23 cellular contexts compared by ENCODE assay signal in the genomic region with DNA sequence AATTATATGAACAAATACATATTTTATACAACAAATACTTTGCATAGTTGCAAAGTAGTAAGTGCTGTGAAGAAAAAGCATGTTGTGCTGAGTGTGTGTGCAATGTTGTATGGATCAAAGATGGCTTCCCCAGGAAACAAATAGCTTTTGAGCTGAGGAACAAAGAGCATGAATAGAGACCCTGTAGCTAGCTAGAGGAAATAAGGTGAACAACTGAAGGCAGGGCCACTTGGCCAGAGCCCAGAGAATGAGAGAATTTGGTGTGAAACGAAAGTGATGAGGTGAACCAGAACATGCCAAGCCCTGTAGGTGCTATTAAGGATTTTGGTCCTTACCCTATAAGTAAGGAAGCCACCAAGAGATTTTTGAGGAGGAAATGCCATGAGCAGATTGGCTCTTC. TPM values are rescaled to one million over a fixed set of nuclear protein-coding genes. Genes with fewer than 3 reads are reported as not detected.
DNase-seq lines count a peak whose midpoint lies in the region; ATAC-seq and TF ChIP-seq lines count a peak whose summit lies in the region.
"Had no signal": no experiment of that assay in that cellular context is flagged by ENCODE, and none has a peak within 500 bp of the region (broad histone marks: within the 10 kb centered on the region; RNA-seq: fewer than 3 reads in every experiment).

No MANE protein-coding gene starts in this region.

- BruUV-seq in IMR-90 (replicated peaks; lab: Mats Ljungman, UMichigan), result no TSS peak

- H2AK9ac ChIP-seq in IMR-90 (replicated peaks; ENCODE audit: low read depth, low read length, poor library complexity), result no peak overlapping the region

- no peak overlapping the region for H2BK5ac ChIP-seq in IMR-90 (ENCODE audit: low read depth, low read length, poor library complexity, severe bottlenecking)

- in situ Hi-C loops in IMR-90 (cut with MboI; ENCODE audit: low sequenced_read_pairs), result no loop called here

- no peak overlapping the region for H3K4ac ChIP-seq in IMR-90 (ENCODE audit: low read depth, low read length)

- no peak overlapping the region for H3K27ac ChIP-seq in IMR-90 (ENCODE audit: insufficient read depth, low read length)
- peak overlapping the region; percentile 88 for H3K27ac ChIP-seq in smooth muscle cell (ENCODE audit: low read depth)
- H3K27ac ChIP-seq: A549, adrenal gland, upper lobe of left lung had no signal

- POLR2A ChIA-PET in IMR-90 (lab: Charles Lee; ENCODE audit: unreplicated experiment), result no interaction called here
- POLR2A ChIA-PET in WTC11 (lab: Charles Lee), result no interaction called here

- no peak overlapping the region for H3K56ac ChIP-seq in IMR-90 (ENCODE audit: extremely low read depth, insufficient read depth, low read length)

- peaks cover 60% of the 10 kb centered on the region for H3K36me3 Mint-ChIP-seq in activated T-cell treated with anti-CD3 and anti-CD28 coated beads, Interleukin-2, amount 50 U/mL, for 24 hours (ENCODE audit: low read depth)
- peaks cover 30% of the 10 kb centered on the region for H3K36me3 Mint-ChIP-seq in memory B cell
- peaks cover 7% of the 10 kb centered on the region; the same call in 1 of the 2 replicates for H3K36me3 Mint-ChIP-seq in WTC11

- peaks cover 74% of the 10 kb centered on the region for H3K4me1 Mint-ChIP-seq in activated T-cell treated with anti-CD3 and anti-CD28 coated beads, Interleukin-2, amount 50 U/mL, for 24 hours (ENCODE audit: low read depth)
- H3K4me1 Mint-ChIP-seq in memory B cell, result peaks cover 39% of the 10 kb centered on the region
- H3K4me1 Mint-ChIP-seq in WTC11, result peaks cover 19% of the 10 kb centered on the region

- H3K14ac ChIP-seq in IMR-90 (replicated peaks; ENCODE audit: low read depth, low read length), result no peak overlapping the region

- H3K27me3 ChIP-seq in IMR-90 (ENCODE audit: control insufficient read depth, insufficient read depth, low read length) (no peaks in the 10 kb centered on the region), smooth muscle cell (ENCODE audit: low read depth) (no peaks in the 10 kb centered on the region)
- H3K27me3 ChIP-seq: adrenal gland, upper lobe of left lung had no signal

- no peak overlapping the region for H3K4me3 ChIP-seq in IMR-90 (ENCODE audit: insufficient read depth, low read depth, low read length)
- H3K4me3 ChIP-seq in smooth muscle cell, result no peak overlapping the region
- H3K4me3 ChIP-seq: A549, adrenal gland, upper lobe of left lung had no signal

- H4K20me1 ChIP-seq in IMR-90 (ENCODE audit: insufficient read depth, low read length) (peaks cover 10% of the 10 kb centered on the region; the same call in 1 of the 2 replicates), smooth muscle cell (ENCODE audit: low read depth) (peaks cover 27% of the 10 kb centered on the region)

- no peak overlapping the region for H4K91ac ChIP-seq in IMR-90 (ENCODE audit: insufficient read depth, low read depth, low read length)

- H3K4me2 ChIP-seq in IMR-90 (ENCODE audit: low read depth, low read length), result no peak overlapping the region
- peak overlapping the region; percentile 1 for H3K4me2 ChIP-seq in smooth muscle cell
- H3K4me2 ChIP-seq: A549 had no signal

- ATAC-seq in IMR-90 (ENCODE audit: low read depth) (no peak), memory B cell (ENCODE audit: low read depth) (no peak), GM21825 (IDR thresholded peaks at IDR 0.05; ENCODE audit: unreplicated experiment) (no peak), WTC11 (no peak), HG02840 (IDR thresholded peaks at IDR 0.05; ENCODE audit: low FRiP score, unreplicated experiment) (no peak)
- ATAC-seq: A549; activated CD4-positive, alpha-beta T cell treated with anti-CD3 and anti-CD28 coated beads for 36 hours had no signal

- H2AK5ac ChIP-seq in IMR-90 (ENCODE audit: low read depth, low read length), result no peak overlapping the region

- no peak overlapping the region for H2BK15ac ChIP-seq in IMR-90 (ENCODE audit: low read depth, low read length)

- H3K79me1 ChIP-seq in IMR-90 (ENCODE audit: low read depth in 1 of 2, low read length in 2 of 2), result peaks cover 16 to 56% of the 10 kb centered on the region in 2 experiments

- no peak for TF ChIP-seq POLR2A in IMR-90 (IDR thresholded peaks at IDR 0.05; ENCODE audit: low read depth, low read length)

- no peak overlapping the region for H4K8ac ChIP-seq in IMR-90 (ENCODE audit: low read depth in 2 of 2, low read length in 2 of 2)

- peak overlapping the region; percentile 43; the same call in 1 of the 2 replicates for H4K5ac ChIP-seq in IMR-90 (ENCODE audit: low read depth, low read length)

- no peaks in the 10 kb centered on the region for H3K9me3 Mint-ChIP-seq in activated T-cell treated with anti-CD3 and anti-CD28 coated beads, Interleukin-2, amount 50 U/mL, for 24 hours
- no peaks in the 10 kb centered on the region for H3K9me3 Mint-ChIP-seq in memory B cell
- 0 out of 2 replicates have a peak, but pooled peaks cover 5% of the 10 kb centered on the region for H3K9me3 Mint-ChIP-seq in WTC11
- H3K9me3 Mint-ChIP-seq: dendritic cell treated with granulocyte-macrophage colony-stimulating factor and Interleukin-4, amounts not matched to agents 40 ng/mL and 50 ng/mL, for 4 days had no signal

- peaks cover 12% of the 10 kb centered on the region for H3K9me1 ChIP-seq in IMR-90 (ENCODE audit: insufficient read depth, low read length)

- peaks cover 42% of the 10 kb centered on the region for H3K79me2 ChIP-seq in smooth muscle cell (ENCODE audit: low read depth)

- peaks cover 53% of the 10 kb centered on the region for H3F3A ChIP-seq in smooth muscle cell (ENCODE audit: low read depth)

- DNase-seq in activated T-cell treated with anti-CD3 and anti-CD28 coated beads, Interleukin-2, amount 50 U/mL, for 24 hours, result no peak
- DNase-seq in activated T-cell treated with anti-CD3 and anti-CD28 coated beads, Interleukin-2, amount 50 U/mL, for 48 hours, result no peak
- no peak for DNase-seq in IMR-90
- DNase-seq in memory B cell (ENCODE audit: low spot score in 2 of 2), result no peak
- no peak for DNase-seq in smooth muscle cell (lab: John Stamatoyannopoulos, UW; ENCODE audit: unreplicated experiment)
- DNase-seq in WTC11 (ENCODE audit: low spot score), result no peak
- DNase-seq: activated CD4-positive, alpha-beta T cell treated with anti-CD3 and anti-CD28 coated beads for 36 hours; adrenal gland; COR-L47; glutamatergic neuron; NCI-H1092; NCI-H1930; NCI-H69; occipital lobe; small intestine; stimulated activated CD4-positive, alpha-beta T cell treated with anti-CD3 and anti-CD28 coated beads, Interleukin-2, amount 100 ng/mL, for 24 hours; substantia nigra; T-helper 2 cell; upper lobe of left lung had no signal

- CTCF ChIA-PET in IMR-90 (lab: Yijun Ruan, JAX), result interaction anchor here (1.4 kb wide), 1 partner anchor 310 kb away, joined by 3 read pairs; no protein-coding TSS in a partner anchor
- CTCF ChIA-PET in WTC11 (lab: Charles Lee), result no interaction called here

- no peak overlapping the region for H3K18ac ChIP-seq in IMR-90 (ENCODE audit: low read depth, low read length)

- dilution Hi-C loops in IMR-90 (cut with HindIII; ENCODE audit: low sequenced_read_pairs, unreplicated experiment), result no loop called here

- TF ChIP-seq CTCF in IMR-90 (conservative IDR thresholded peaks at IDR 0.05; ENCODE audit: low read depth, low read length) (no peak), smooth muscle cell (IDR thresholded peaks at IDR 0.05; ENCODE audit: borderline replicate concordance, insufficient read depth, poor library complexity, severe bottlenecking) (no peak), WTC11 (IDR thresholded peaks at IDR 0.05) (no peak)

- H3K9me3 ChIP-seq in IMR-90 (ENCODE audit: control insufficient read depth, insufficient read depth, low read length) (no peaks in the 10 kb centered on the region), smooth muscle cell (replicated peaks; ENCODE audit: low read depth) (no peaks in the 10 kb centered on the region)
- H3K9me3 ChIP-seq: A549, adrenal gland, upper lobe of left lung had no signal

- intact Hi-C loops in IMR-90 (cut with micrococcal nuclease), result no loop called here

- H3K4me1 ChIP-seq in IMR-90 (ENCODE audit: control insufficient read depth, insufficient read depth, low read length) (peaks cover 12% of the 10 kb centered on the region), smooth muscle cell (ENCODE audit: low read depth) (peaks cover 30% of the 10 kb centered on the region)
- H3K4me1 ChIP-seq: A549 had no signal

- H3K4me3 Mint-ChIP-seq in activated T-cell treated with anti-CD3 and anti-CD28 coated beads, Interleukin-2, amount 50 U/mL, for 24 hours, result no peak overlapping the region
- H3K4me3 Mint-ChIP-seq in memory B cell, result no peak overlapping the region
- H3K4me3 Mint-ChIP-seq in WTC11, result no peak overlapping the region
- H3K4me3 Mint-ChIP-seq: activated CD4-positive, alpha-beta T cell treated with anti-CD3 and anti-CD28 coated beads for 36 hours; dendritic cell treated with granulocyte-macrophage colony-stimulating factor and Interleukin-4, amounts not matched to agents 40 ng/mL and 50 ng/mL, for 4 days had no signal

- no peak overlapping the region for H3K23ac ChIP-seq in IMR-90 (ENCODE audit: low read depth, low read length)

- H3K27me3 Mint-ChIP-seq in activated T-cell treated with anti-CD3 and anti-CD28 coated beads, Interleukin-2, amount 50 U/mL, for 24 hours, result no peaks in the 10 kb centered on the region
- H3K27me3 Mint-ChIP-seq in memory B cell, result no peaks in the 10 kb centered on the region
- H3K27me3 Mint-ChIP-seq in WTC11 (ENCODE audit: low read depth), result no peaks in the 10 kb centered on the region
- H3K27me3 Mint-ChIP-seq: activated CD4-positive, alpha-beta T cell treated with anti-CD3 and anti-CD28 coated beads for 36 hours had no signal

- TF ChIP-seq RAD21 in IMR-90 (IDR thresholded peaks at IDR 0.05; ENCODE audit: low read length), result no peak

- H2BK20ac ChIP-seq in IMR-90 (ENCODE audit: low read depth, low read length), result no peak overlapping the region

- H3K9ac ChIP-seq in IMR-90 (ENCODE audit: low read depth, low read length) (no peak overlapping the region), smooth muscle cell (ENCODE audit: low read depth) (no peak overlapping the region)

- H3K27ac Mint-ChIP-seq in activated T-cell treated with anti-CD3 and anti-CD28 coated beads, Interleukin-2, amount 50 U/mL, for 24 hours, result peak overlapping the region; percentile 53
- peak overlapping the region; percentile 65 for H3K27ac Mint-ChIP-seq in memory B cell
- H3K27ac Mint-ChIP-seq in WTC11, result no peak overlapping the region; the same call in 1 of the 2 replicates
- H3K27ac Mint-ChIP-seq: activated CD4-positive, alpha-beta T cell treated with anti-CD3 and anti-CD28 coated beads for 36 hours; dendritic cell treated with granulocyte-macrophage colony-stimulating factor and Interleukin-4, amounts not matched to agents 40 ng/mL and 50 ng/mL, for 4 days had no signal

- H2AFZ ChIP-seq in IMR-90 (replicated peaks; ENCODE audit: low read length, poor library complexity) (no peak overlapping the region), smooth muscle cell (ENCODE audit: low read depth) (no peak overlapping the region)

- 86% methylated on average over 1 of the region's 1 CpG; no CpG with 5 or more reads in 1 of the 2 experiments for WGBS in IMR-90 (ENCODE audit: extremely low coverage in 2 of 2, insufficient read length in 1 of 2), 2 experiments
- 92% methylated on average over 1 of the region's 1 CpG for WGBS in smooth muscle cell (ENCODE audit: low lambda C conversion rate)

- no peak overlapping the region for H2BK120ac ChIP-seq in IMR-90 (ENCODE audit: low read depth, low read length)

- H3K36me3 ChIP-seq in IMR-90 (ENCODE audit: control insufficient read depth, insufficient read depth, low read length) (no peaks in the 10 kb centered on the region), smooth muscle cell (ENCODE audit: low read depth) (no peaks in the 10 kb centered on the region)
- H3K36me3 ChIP-seq: adrenal gland, upper lobe of left lung had no signal

RNA-seq across cellular contexts. Expression of gene DYRK2, which starts 17.1 kb away (rescaled TPM):
- total RNA-seq in IMR-90 (2012; rRNA removed) (20.3 and 23.1 TPM in 2 replicates), smooth muscle cell (44.0 and 65.3 TPM in 2 replicates), WTC11 (2021) (32.7 to 38.1 TPM (median 36.1 TPM) in 3 replicates)
- polyA plus RNA-seq in IMR-90 (2012; rRNA removed) (16.3 and 17.1 TPM in 2 replicates), smooth muscle cell (41.6 and 64.1 TPM in 2 replicates)
- polyA plus RNA-seq in IMR-90 (2012; cell fraction: cytosol; rRNA removed), result 7.6 and 11.1 TPM in 2 replicates
- polyA plus RNA-seq in IMR-90 (2012; cell fraction: nucleus; rRNA removed; ENCODE audit: low replicate concordance), result 18.4 and 19.6 TPM in 2 replicates
